In genomic region chr2:225055714-225056113, GRCh38 we compare ENCODE assay signal across 1 cellular context.
TF ChIP-seq lines count a peak whose summit lies in the region.

No MANE protein-coding gene starts in this region.

TF ChIP-seq in IMR-90, 13 proteins besides CTCF, POLR2A, EP300 and RAD21:
- TF ChIP-seq, protein P1, sequence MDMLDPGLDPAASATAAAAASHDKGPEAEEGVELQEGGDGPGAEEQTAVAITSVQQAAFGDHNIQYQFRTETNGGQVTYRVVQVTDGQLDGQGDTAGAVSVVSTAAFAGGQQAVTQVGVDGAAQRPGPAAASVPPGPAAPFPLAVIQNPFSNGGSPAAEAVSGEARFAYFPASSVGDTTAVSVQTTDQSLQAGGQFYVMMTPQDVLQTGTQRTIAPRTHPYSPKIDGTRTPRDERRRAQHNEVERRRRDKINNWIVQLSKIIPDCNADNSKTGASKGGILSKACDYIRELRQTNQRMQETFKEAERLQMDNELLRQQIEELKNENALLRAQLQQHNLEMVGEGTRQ (IDR thresholded peaks at IDR 0.05; ENCODE audit: low read depth, low read length) = no peak
- no peak for TF ChIP-seq MAZ (IDR thresholded peaks at IDR 0.05; ENCODE audit: borderline replicate concordance, low read depth, low read length)
- TF ChIP-seq SMC3 (IDR thresholded peaks at IDR 0.05; ENCODE audit: low read depth, low read length) = no peak
- no peak for TF ChIP-seq CHD1 (IDR thresholded peaks at IDR 0.05; ENCODE audit: low read depth, low read length)
- TF ChIP-seq MXI1 (IDR thresholded peaks at IDR 0.05; ENCODE audit: borderline replicate concordance, low read depth, low read length) = no peak
- TF ChIP-seq ELK1 (IDR thresholded peaks at IDR 0.05; ENCODE audit: borderline replicate concordance, low read depth, low read length) = no peak
- no peak for TF ChIP-seq RFX5 (IDR thresholded peaks at IDR 0.05; ENCODE audit: low read depth, low read length)
- no peak for TF ChIP-seq FOS (IDR thresholded peaks at IDR 0.05; ENCODE audit: low read depth, low read length)
- no peak for TF ChIP-seq NFE2L2 (IDR thresholded peaks at IDR 0.05; ENCODE audit: low read depth, low read length)
- no peak for TF ChIP-seq RCOR1 (IDR thresholded peaks at IDR 0.05; ENCODE audit: insufficient replicate concordance, low read length)
- no peak for TF ChIP-seq BHLHE40 (IDR thresholded peaks at IDR 0.05; ENCODE audit: low read depth, low read length)
- TF ChIP-seq MAFK (IDR thresholded peaks at IDR 0.05; ENCODE audit: low read depth, low read length) = no peak
- no peak for TF ChIP-seq CEBPB (IDR thresholded peaks at IDR 0.05; ENCODE audit: low read depth, low read length)
